In the genomic region with DNA sequence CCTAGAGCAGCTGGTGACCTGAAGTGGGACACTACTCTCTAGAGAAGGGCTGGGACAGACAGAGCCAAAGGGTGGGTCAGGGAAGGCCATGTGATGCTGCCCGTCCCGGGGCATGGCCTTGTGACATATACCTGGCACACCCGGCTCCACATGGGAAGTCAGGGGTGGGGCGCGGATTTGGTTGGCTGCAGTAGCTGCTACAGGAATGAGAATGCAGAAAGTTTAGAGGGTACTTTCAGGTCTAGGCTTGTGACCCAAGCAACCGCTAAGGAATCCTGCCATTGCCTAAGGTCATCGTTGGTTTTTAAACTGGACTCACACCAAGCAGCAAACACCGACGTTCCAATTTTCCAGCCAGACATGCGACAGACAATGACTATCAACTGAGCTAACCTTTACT, we compare ENCODE assay signal across 17 cellular contexts. TPM values are rescaled to one million over a fixed set of nuclear protein-coding genes. Genes with fewer than 3 reads are reported as not detected.
DNase-seq lines count a peak whose midpoint lies in the region; ATAC-seq and TF ChIP-seq lines count a peak whose summit lies in the region.
"Had no signal": no experiment of that assay in that cellular context is flagged by ENCODE, and none has a peak within 500 bp of the region (broad histone marks: within the 10 kb centered on the region; RNA-seq: fewer than 3 reads in every experiment).

No MANE protein-coding gene starts in this region.

- H3K4me2 ChIP-seq in SU-DHL-6 (ENCODE audit: low read depth, low read length, poor library complexity, severe bottlenecking), result no peak overlapping the region

- 75% methylated on average over 10 of the region's 10 CpGs for WGBS in right cardiac atrium

- no peaks in the 10 kb centered on the region for H3K79me2 ChIP-seq in SU-DHL-6 (ENCODE audit: insufficient read depth, low read length)

- no peaks in the 10 kb centered on the region for H3K9me2 ChIP-seq in SU-DHL-6 (replicated peaks; ENCODE audit: insufficient read depth, low read length)

- DNase-seq in DMS 273 treated with DMSO at 0.1 percent for 48 hours (lab: John Stamatoyannopoulos, UW) (peak; percentile 1), DMS 273 (lab: John Stamatoyannopoulos, UW; ENCODE audit: unreplicated experiment) (no peak), right cardiac atrium (no peak), dedifferentiated amniotic fluid mesenchymal stem cell (ENCODE audit: extremely low spot score) (no peak)
- DNase-seq in stimulated activated CD4-positive, alpha-beta T cell treated with anti-CD3 and anti-CD28 coated beads, Interleukin-1b, Interleukin-23, amount 100 ng/mL, for 48 hours, result no peak
- DNase-seq: activated CD4-positive, alpha-beta T cell treated with anti-CD3 and anti-CD28 coated beads for 1 hour; activated T-cell treated with anti-CD3 and anti-CD28 coated beads, Interleukin-2, amount 50 U/mL, for 72 hours; anterior cingulate cortex; GOT3; NCI-H187; NCI-H524 treated with DMSO at 0.1 percent for 48 hours; stimulated activated CD4-positive, alpha-beta T cell treated with anti-CD3 and anti-CD28 coated beads, Interleukin-2, amount 100 ng/mL, for 48 hours had no signal

- no peaks in the 10 kb centered on the region for H3K9me3 ChIP-seq in SU-DHL-6 (ENCODE audit: insufficient read depth, low read length)
- H3K9me3 ChIP-seq in right cardiac atrium (ENCODE audit: control insufficient read depth, low read length), result no peaks in the 10 kb centered on the region
- H3K9me3 ChIP-seq in subcutaneous abdominal adipose tissue (ENCODE audit: control insufficient read depth in 5 of 5, low read length in 5 of 5), result no peaks in the 10 kb centered on the region

- H3K4me3 ChIP-seq in SU-DHL-6 (ENCODE audit: insufficient read depth, low read length, poor library complexity, severe bottlenecking), result no peak overlapping the region
- H3K4me3 ChIP-seq in right cardiac atrium (ENCODE audit: low read length), result no peak overlapping the region
- H3K4me3 ChIP-seq in subcutaneous abdominal adipose tissue (ENCODE audit: low read depth in 1 of 5, low read length in 5 of 5), result peak overlapping the region in 1 of 5 donors; percentile 32
- H3K4me3 ChIP-seq: K562 had no signal

- no peak for TF ChIP-seq CTCF in SU-DHL-6 (IDR thresholded peaks at IDR 0.05; ENCODE audit: insufficient read depth, low read length, poor library complexity, severe bottlenecking)

- H3K9ac ChIP-seq in SU-DHL-6 (ENCODE audit: low read length) (no peak overlapping the region), subcutaneous abdominal adipose tissue (ENCODE audit: low read length in 5 of 5) (no peak overlapping the region)

- intact Hi-C loops in right cardiac atrium (cut with DNase I), result no loop called here

- H3K27me3 ChIP-seq in SU-DHL-6 (ENCODE audit: low read length) (no peaks in the 10 kb centered on the region), right cardiac atrium (ENCODE audit: control insufficient read depth, insufficient read depth) (no peaks in the 10 kb centered on the region), subcutaneous abdominal adipose tissue (ENCODE audit: control insufficient read depth in 5 of 5, insufficient read depth in 4 of 5, low read length in 5 of 5) (no peaks in the 10 kb centered on the region)

- no peak overlapping the region for H2AFZ ChIP-seq in SU-DHL-6 (ENCODE audit: low read depth, low read length, severe bottlenecking)

- H3K36me3 ChIP-seq in SU-DHL-6 (ENCODE audit: low read length), result peaks cover 9% of the 10 kb centered on the region; the same call in 1 of the 2 replicates
- H3K36me3 ChIP-seq in subcutaneous abdominal adipose tissue (ENCODE audit: control insufficient read depth in 5 of 5, insufficient read depth in 5 of 5, low read length in 5 of 5), result peaks cover under 1 to 9% (median 3%) of the 10 kb centered on the region in 5 donors

- ATAC-seq in right cardiac atrium, result no peak
- no peak for ATAC-seq in HG03565 (IDR thresholded peaks at IDR 0.05; ENCODE audit: unreplicated experiment)
- ATAC-seq: activated T-cell treated with anti-CD3 and anti-CD28 coated beads, Interleukin-2, amount 50 U/mL, for 72 hours; K562 had no signal

- H3K27ac ChIP-seq in SU-DHL-6 (ENCODE audit: low read depth, low read length) (peak overlapping the region; percentile 79; the same call in 1 of the 2 replicates), right cardiac atrium (ENCODE audit: low read length) (peak overlapping the region; percentile 11), subcutaneous abdominal adipose tissue (ENCODE audit: low read depth, low read length) (peak overlapping the region; percentile 80)
- H3K27ac ChIP-seq: 22Rv1 had no signal

- no peaks in the 10 kb centered on the region for H4K20me1 ChIP-seq in SU-DHL-6 (ENCODE audit: low read depth, low read length)

- H3F3A ChIP-seq in SU-DHL-6 (ENCODE audit: insufficient read depth), result no peaks in the 10 kb centered on the region

- H3K4me1 ChIP-seq in right cardiac atrium (ENCODE audit: control insufficient read depth, insufficient read depth, low read length) (peaks cover 6% of the 10 kb centered on the region), subcutaneous abdominal adipose tissue (ENCODE audit: control insufficient read depth in 5 of 5, insufficient read depth in 5 of 5, low read length in 5 of 5) (peaks cover 2 to 61% (median 23%) of the 10 kb centered on the region in 5 donors)

RNA-seq across cellular contexts. Expression of gene RCBTB2, which starts 25.9 kb away (rescaled TPM):
- total RNA-seq in right cardiac atrium, result 10 to 100 TPM in 3 of 4 donors, 1 to 10 TPM in 1; 9.0 to 17.3 (median 17.0) TPM
- 13.9 TPM for polyA plus RNA-seq in right cardiac atrium

Comparison
In these comparisons a context has a peak if more than half of its experiments do, and no peak if none do; other contexts are left out.
1. H3K27ac ChIP-seq: peak in every context shown above with its lines; median percentile 80 in subcutaneous abdominal adipose tissue; 79 in SU-DHL-6; 11 in right cardiac atrium.